8 cellular contexts compared by ENCODE assay signal in genomic region chr13:28324181-28324789, GRCh38.
A peak's percentile ranks its signal among the peaks of the same experiment; 100 is the strongest.
DNase-seq lines count a peak whose midpoint lies in the region; ATAC-seq and TF ChIP-seq lines count a peak whose summit lies in the region.

No MANE protein-coding gene starts in this region.

- H3K9me3 ChIP-seq in colonic mucosa = no peaks in the 10 kb centered on the region
- no peaks in the 10 kb centered on the region for H3K9me3 ChIP-seq in liver (ENCODE audit: control insufficient read depth in 4 of 4, low read length in 3 of 4)

- intact Hi-C loops in colonic mucosa (cut with DNase I) = loop anchor here (5.0 kb wide), 2 partner anchors 313 to 473 kb away; no protein-coding TSS in a partner anchor

- H3K4me1 ChIP-seq in colonic mucosa = no peaks in the 10 kb centered on the region
- peaks cover 0 to 9% (median 0%) of the 10 kb centered on the region in 4 donors for H3K4me1 ChIP-seq in liver (ENCODE audit: control insufficient read depth in 4 of 4, insufficient read depth in 4 of 4, low read length in 3 of 4)

- peak; percentile 60 for ATAC-seq in GM21528 (IDR thresholded peaks at IDR 0.05; ENCODE audit: low FRiP score, unreplicated experiment)
- no peak for ATAC-seq in HG03025 (IDR thresholded peaks at IDR 0.05; ENCODE audit: low FRiP score, unreplicated experiment)

- WGBS in liver = 25% methylated on average over 4 of the region's 4 CpGs

- H3K27ac ChIP-seq in colonic mucosa (no peak overlapping the region), liver (ENCODE audit: low read depth in 1 of 2, low read length in 2 of 2) (no peak overlapping the region)

- H3K27me3 ChIP-seq in colonic mucosa (no peaks in the 10 kb centered on the region), liver (ENCODE audit: control insufficient read depth in 4 of 4, insufficient read depth in 4 of 4, low read length in 3 of 4) (no peaks in the 10 kb centered on the region)

- H3K9ac ChIP-seq in colonic mucosa (ENCODE audit: low read depth in 2 of 2, low read length in 2 of 2) (no peak overlapping the region), liver (ENCODE audit: low read depth in 1 of 2, low read length in 2 of 2) (no peak overlapping the region)

- no peaks in the 10 kb centered on the region for H3K36me3 ChIP-seq in colonic mucosa
- H3K36me3 ChIP-seq in liver (ENCODE audit: control insufficient read depth in 4 of 4, insufficient read depth in 3 of 4, low read depth in 1 of 4, low read length in 3 of 4) = no peaks in the 10 kb centered on the region

- TF ChIP-seq RAD21 in liver (IDR thresholded peaks at IDR 0.05) = peak; percentile 92 to 94

- H3K4me3 ChIP-seq in colonic mucosa = no peak overlapping the region
- H3K4me3 ChIP-seq in liver (ENCODE audit: low read depth in 1 of 3, low read length in 3 of 3) = no peak overlapping the region

- TF ChIP-seq CTCF in colonic mucosa (IDR thresholded peaks at IDR 0.05) (peak; percentile 55), liver (IDR thresholded peaks at IDR 0.05; ENCODE audit: low read depth, low read length, missing input control) (peak; percentile 72)

- peak; percentile 71 for DNase-seq in COLO829 (ENCODE audit: low spot score)
- DNase-seq in NCI-H345 (lab: John Stamatoyannopoulos, UW) = peak; percentile 44
- DNase-seq in activated CD4-positive, alpha-beta T cell treated with anti-CD3 and anti-CD28 coated beads for 24 hours (ENCODE audit: low read depth in 2 of 2) = peak; percentile 37 to 50
- peak; percentile 71 for DNase-seq in colonic mucosa
- peak; percentile 2 to 9 for DNase-seq in stimulated activated CD8-positive, alpha-beta memory T cell treated with anti-CD3 and anti-CD28 coated beads, Interleukin-2, amount 100 ng/mL, for 1 hour (ENCODE audit: low read depth in 2 of 2)

TF ChIP-seq in liver, 16 proteins besides CTCF, POLR2A, EP300 and RAD21:
- TF ChIP-seq MAX (IDR thresholded peaks at IDR 0.05) (no peak), NR2F2 (IDR thresholded peaks at IDR 0.05) (peak; percentile 43), REST (IDR thresholded peaks at IDR 0.05) (no peak), GABPA (IDR thresholded peaks at IDR 0.05 in 1 of 2, conservative IDR thresholded peaks at IDR 0.05 in 1 of 2) (no peak), ATF3 (IDR thresholded peaks at IDR 0.05) (no peak), ZBTB33 (IDR thresholded peaks at IDR 0.05) (no peak)

Comparison
In these comparisons a context has a peak if more than half of its experiments do, and no peak if none do; other contexts are left out.
1. DNase-seq: peak in every context shown above with its lines; median percentile 71 in COLO829; 71 in colonic mucosa; 44 in NCI-H345; 44 in activated CD4-positive, alpha-beta T cell treated with anti-CD3 and anti-CD28 coated beads for 24 hours; 6 in stimulated activated CD8-positive, alpha-beta memory T cell treated with anti-CD3 and anti-CD28 coated beads, Interleukin-2, amount 100 ng/mL, for 1 hour.